21 cellular contexts compared by ENCODE assay signal in genomic region chr1:215111916-215112315, GRCh38. TPM values are rescaled to one million over a fixed set of nuclear protein-coding genes. Genes with fewer than 3 reads are reported as not detected.
"Had no signal": no experiment of that assay in that cellular context is flagged by ENCODE, and none has a peak within 500 bp of the region (broad histone marks: within the 10 kb centered on the region; RNA-seq: fewer than 3 reads in every experiment).

No MANE protein-coding gene starts in this region.

- FAIRE-seq: pancreas had no signal

- H3K4me3 ChIP-seq: coronary artery, esophagus muscularis mucosa, gastroesophageal sphincter, left ventricle myocardium inferior, lower lobe of right lung, pancreas, right lobe of liver, spleen, testis, tibial nerve, upper lobe of right lung, vagina had no signal

- H3K4me1 ChIP-seq: esophagus muscularis mucosa, gastroesophageal sphincter, left ventricle myocardium inferior, lower lobe of right lung, pancreas, right lobe of liver, spleen, testis, tibial nerve, upper lobe of right lung, vagina had no signal

- H3K9me3 ChIP-seq: lower lobe of right lung, pancreas, right lobe of liver, testis, upper lobe of right lung, vagina had no signal

- H3K27ac ChIP-seq: coronary artery, esophagus muscularis mucosa, gastroesophageal sphincter, left ventricle myocardium inferior, lower lobe of right lung, pancreas, right lobe of liver, spleen, testis, tibial nerve, upper lobe of right lung, vagina had no signal

- ATAC-seq: gastroesophageal sphincter; left cardiac atrium; lower lobe of right lung; natural killer cell treated with Interleukin-12 subunit alpha and Interleukin-12 subunit beta and Interleukin-15 and Interleukin-18, amount 100 ng/mL, for 72 hours; pancreas; right lobe of liver; stimulated activated naive B cell treated with anti-CD40 and anti-IgM and Interleukin-4, amounts not matched to agents 10 μg/mL and 1 μg/mL and 100 μg/mL, for 72 hours; stimulated activated naive CD8-positive, alpha-beta T cell treated with anti-CD3 and anti-CD28 coated beads, Interleukin-15, amount 100 ng/mL, for 72 hours; upper lobe of right lung had no signal

- DNase-seq: effector CD8-positive, alpha-beta T cell; kidney; left cardiac atrium; left ventricle myocardium inferior; lower lobe of right lung; occipital lobe; pancreas; right lobe of liver; spleen; stimulated activated CD4-positive, alpha-beta T cell treated with anti-CD3 and anti-CD28 coated beads, Interleukin-2, amount 100 ng/mL, for 24 hours; stimulated activated CD4-positive, alpha-beta T cell treated with anti-CD3 and anti-CD28 coated beads, Interleukin-4, amount 100 ng/mL, for 4 hours; stimulated activated naive B cell treated with anti-CD40 and anti-IgM and Interleukin-4, amounts not matched to agents 10 μg/mL and 1 μg/mL and 100 μg/mL, for 72 hours; stimulated activated naive CD8-positive, alpha-beta T cell treated with anti-CD3 and anti-CD28 coated beads, Interleukin-15, amount 100 ng/mL, for 72 hours; testis; upper lobe of right lung had no signal

- H3K36me3 ChIP-seq: esophagus muscularis mucosa, gastroesophageal sphincter, left ventricle myocardium inferior, lower lobe of right lung, pancreas, right lobe of liver, spleen, tibial nerve, upper lobe of right lung, vagina had no signal

- H3K27me3 ChIP-seq: esophagus muscularis mucosa, gastroesophageal sphincter, pancreas, right lobe of liver, spleen, testis, tibial nerve, upper lobe of right lung, vagina had no signal

RNA-seq across cellular contexts. Expression of gene KCNK2, which starts 29.4 kb away (rescaled TPM):
- total RNA-seq: lower lobe of right lung; natural killer cell treated with Interleukin-12 subunit alpha and Interleukin-12 subunit beta and Interleukin-15 and Interleukin-18, amount 100 ng/mL, for 72 hours had no signal
